8 cellular contexts compared by ENCODE assay signal in genomic region chr1:59020151-59020997, GRCh38.
DNase-seq lines count a peak whose midpoint lies in the region; ATAC-seq and TF ChIP-seq lines count a peak whose summit lies in the region.

No MANE protein-coding gene starts in this region.

- in situ Hi-C loops in brain microvascular endothelial cell (cut with HindIII; ENCODE audit: low pct_ligation_motif_present, low sequenced_read_pairs), result no loop called here

- no peaks in the 10 kb centered on the region for H3K9me3 ChIP-seq in CD4-positive, CD25-positive, alpha-beta regulatory T cell (ENCODE audit: control insufficient read depth in 2 of 2, low read length in 2 of 2)
- no peaks in the 10 kb centered on the region for H3K9me3 ChIP-seq in T-helper 17 cell (ENCODE audit: control insufficient read depth, low read length, poor library complexity, severe bottlenecking)
- no peaks in the 10 kb centered on the region for H3K9me3 ChIP-seq in liver (ENCODE audit: control insufficient read depth in 4 of 4, low read length in 3 of 4)

- no peaks in the 10 kb centered on the region for H3K27me3 ChIP-seq in CD4-positive, CD25-positive, alpha-beta regulatory T cell (ENCODE audit: control insufficient read depth, insufficient read depth, low read length)
- H3K27me3 ChIP-seq in brain microvascular endothelial cell (replicated peaks) (no peaks in the 10 kb centered on the region), liver (ENCODE audit: control insufficient read depth in 4 of 4, insufficient read depth in 4 of 4, low read length in 3 of 4) (no peaks in the 10 kb centered on the region)

- TF ChIP-seq RAD21 in liver (IDR thresholded peaks at IDR 0.05), result peak; percentile 55 to 63

- peak overlapping the region; percentile 77 for H3K27ac ChIP-seq in CD4-positive, CD25-positive, alpha-beta regulatory T cell (ENCODE audit: insufficient read depth, low read length, poor library complexity, severe bottlenecking)
- H3K27ac ChIP-seq in brain microvascular endothelial cell, result peak overlapping the region; percentile 15
- peak overlapping the region; percentile 84 to 85 for H3K27ac ChIP-seq in liver (ENCODE audit: low read depth in 1 of 2, low read length in 2 of 2)

- H3K9ac ChIP-seq in liver (ENCODE audit: low read depth in 1 of 2, low read length in 2 of 2), result peak overlapping the region in 1 of 2 donors; percentile 89

- H3K4me3 Mint-ChIP-seq in CD4-positive, CD25-positive, alpha-beta regulatory T cell, result peak overlapping the region; percentile 79 to 92 (median 84)
- peak overlapping the region; percentile 88 for H3K4me3 Mint-ChIP-seq in T-helper 17 cell
- peak overlapping the region; percentile 81 to 82 for H3K4me3 Mint-ChIP-seq in stimulated activated naive B cell treated with anti-CD40 and anti-IgM and Interleukin-4, amounts not matched to agents 10 μg/mL and 1 μg/mL and 100 μg/mL, for 72 hours

- H3K4me1 Mint-ChIP-seq in CD4-positive, CD25-positive, alpha-beta regulatory T cell, result peaks cover 7 to 28% (median 16%) of the 10 kb centered on the region in 4 donors
- peaks cover 16% of the 10 kb centered on the region for H3K4me1 Mint-ChIP-seq in T-helper 17 cell
- H3K4me1 Mint-ChIP-seq in stimulated activated naive B cell treated with anti-CD40 and anti-IgM and Interleukin-4, amounts not matched to agents 10 μg/mL and 1 μg/mL and 100 μg/mL, for 72 hours, result peaks cover 53 to 67% of the 10 kb centered on the region in 2 donors

- DNase-seq in CD4-positive, CD25-positive, alpha-beta regulatory T cell, result peak; percentile 22 to 90 (median 59)
- DNase-seq in T-helper 17 cell (no peak), brain microvascular endothelial cell (peak; percentile 65), NCI-H2227 treated with DMSO at 0.1 percent for 48 hours (lab: John Stamatoyannopoulos, UW) (no peak)
- DNase-seq in stimulated activated naive B cell treated with anti-CD40 and anti-IgM and Interleukin-4, amounts not matched to agents 10 μg/mL and 1 μg/mL and 100 μg/mL, for 72 hours, result peak; percentile 46

- ATAC-seq in CD4-positive, CD25-positive, alpha-beta regulatory T cell (ENCODE audit: low read depth in 2 of 2), result peak; percentile 92 to 98
- ATAC-seq in GM19455 (IDR thresholded peaks at IDR 0.05; ENCODE audit: unreplicated experiment) (peak; percentile 96), HG03558 (IDR thresholded peaks at IDR 0.05; ENCODE audit: extremely low read depth, unreplicated experiment) (peak; percentile 89), T-helper 17 cell (peak; percentile 88)
- peak; percentile 94 to 95 for ATAC-seq in stimulated activated naive B cell treated with anti-CD40 and anti-IgM and Interleukin-4, amounts not matched to agents 10 μg/mL and 1 μg/mL and 100 μg/mL, for 72 hours (replicated peaks)

- H3K4me1 ChIP-seq in CD4-positive, CD25-positive, alpha-beta regulatory T cell (ENCODE audit: control insufficient read depth, insufficient read depth, low read length, poor library complexity, severe bottlenecking), result peaks cover 12% of the 10 kb centered on the region
- peaks cover 0 to 8% (median 3%) of the 10 kb centered on the region in 4 donors for H3K4me1 ChIP-seq in liver (ENCODE audit: control insufficient read depth in 4 of 4, insufficient read depth in 4 of 4, low read length in 3 of 4)

- peak overlapping the region; percentile 95 to 97 (median 96) for H3K27ac Mint-ChIP-seq in CD4-positive, CD25-positive, alpha-beta regulatory T cell
- H3K27ac Mint-ChIP-seq in T-helper 17 cell, result peak overlapping the region; percentile 89
- peak overlapping the region; percentile 97 for H3K27ac Mint-ChIP-seq in stimulated activated naive B cell treated with anti-CD40 and anti-IgM and Interleukin-4, amounts not matched to agents 10 μg/mL and 1 μg/mL and 100 μg/mL, for 72 hours

- H3K36me3 Mint-ChIP-seq in CD4-positive, CD25-positive, alpha-beta regulatory T cell, result peaks cover 6% of the 10 kb centered on the region
- H3K36me3 Mint-ChIP-seq in T-helper 17 cell (ENCODE audit: low read depth), result peaks cover 2% of the 10 kb centered on the region
- H3K36me3 Mint-ChIP-seq in stimulated activated naive B cell treated with anti-CD40 and anti-IgM and Interleukin-4, amounts not matched to agents 10 μg/mL and 1 μg/mL and 100 μg/mL, for 72 hours, result peaks cover 6 to 13% of the 10 kb centered on the region in 2 donors

- peak overlapping the region; percentile 90 for H3K4me3 ChIP-seq in CD4-positive, CD25-positive, alpha-beta regulatory T cell (ENCODE audit: low read depth, low read length)
- H3K4me3 ChIP-seq in brain microvascular endothelial cell (ENCODE audit: low read depth, low read length) (no peak overlapping the region), liver (ENCODE audit: low read depth in 1 of 3, low read length in 3 of 3) (peak overlapping the region; percentile 6 to 50 (median 45))

- peaks cover 0 to 4% (median 0%) of the 10 kb centered on the region in 7 donors for H3K9me3 Mint-ChIP-seq in CD4-positive, CD25-positive, alpha-beta regulatory T cell
- H3K9me3 Mint-ChIP-seq in stimulated activated naive B cell treated with anti-CD40 and anti-IgM and Interleukin-4, amounts not matched to agents 10 μg/mL and 1 μg/mL and 100 μg/mL, for 72 hours, result no peaks in the 10 kb centered on the region

- no peaks in the 10 kb centered on the region for H3K27me3 Mint-ChIP-seq in CD4-positive, CD25-positive, alpha-beta regulatory T cell
- no peaks in the 10 kb centered on the region for H3K27me3 Mint-ChIP-seq in T-helper 17 cell
- H3K27me3 Mint-ChIP-seq in stimulated activated naive B cell treated with anti-CD40 and anti-IgM and Interleukin-4, amounts not matched to agents 10 μg/mL and 1 μg/mL and 100 μg/mL, for 72 hours, result no peaks in the 10 kb centered on the region

- peaks cover 2% of the 10 kb centered on the region for H3K36me3 ChIP-seq in CD4-positive, CD25-positive, alpha-beta regulatory T cell (ENCODE audit: control insufficient read depth, insufficient read depth, low read length)
- H3K36me3 ChIP-seq in brain microvascular endothelial cell (replicated peaks), result no peaks in the 10 kb centered on the region
- H3K36me3 ChIP-seq in liver (ENCODE audit: control insufficient read depth in 4 of 4, insufficient read depth in 3 of 4, low read depth in 1 of 4, low read length in 3 of 4), result no peaks in the 10 kb centered on the region

- TF ChIP-seq CTCF in brain microvascular endothelial cell (IDR thresholded peaks at IDR 0.05; ENCODE audit: low read depth, low read length, missing control alignments) (no peak), liver (IDR thresholded peaks at IDR 0.05; ENCODE audit: low read depth, low read length, missing input control) (no peak)

- WGBS in liver, result 34% methylated on average over 2 of the region's 2 CpGs

TF ChIP-seq in liver, 16 proteins besides CTCF, POLR2A, EP300 and RAD21:
- peak in 1 of 2 donors; percentile 15 for TF ChIP-seq HNF4A (conservative IDR thresholded peaks at IDR 0.05)
- TF ChIP-seq MAX (IDR thresholded peaks at IDR 0.05), result peak; percentile 56
- peak; percentile 91 to 97 for TF ChIP-seq JUND (IDR thresholded peaks at IDR 0.05)
- peak; percentile 17 for TF ChIP-seq NR2F2 (IDR thresholded peaks at IDR 0.05)
- peak; percentile 13 to 51 for TF ChIP-seq RXRA (IDR thresholded peaks at IDR 0.05)
- no peak for TF ChIP-seq FOXA2 (IDR thresholded peaks at IDR 0.05)
- peak; percentile 36 for TF ChIP-seq ATF3 (IDR thresholded peaks at IDR 0.05)
- peak; percentile 58 for TF ChIP-seq YY1 (IDR thresholded peaks at IDR 0.05)
- TF ChIP-seq FOXA1 (IDR thresholded peaks at IDR 0.05), result no peak
- peak; percentile 56 for TF ChIP-seq REST (IDR thresholded peaks at IDR 0.05)
- TF ChIP-seq SP1 (IDR thresholded peaks at IDR 0.05), result peak; percentile 68

Comparison
In these comparisons a context has a peak if more than half of its experiments do, and no peak if none do; other contexts are left out.
1. DNase-seq: peak in CD4-positive, CD25-positive, alpha-beta regulatory T cell (3 of 3), brain microvascular endothelial cell (single experiment) and stimulated activated naive B cell treated with anti-CD40 and anti-IgM and Interleukin-4, amounts not matched to agents 10 μg/mL and 1 μg/mL and 100 μg/mL, for 72 hours (single experiment); none in T-helper 17 cell (0 of 3) and NCI-H2227 treated with DMSO at 0.1 percent for 48 hours (single experiment).
2. H3K27ac ChIP-seq: peak in every context shown above with its lines; median percentile 84 in liver; 77 in CD4-positive, CD25-positive, alpha-beta regulatory T cell; 15 in brain microvascular endothelial cell.
3. Peak in every context shown above with its lines, with median percentiles within 50 percentile points of each other: ATAC-seq, H3K27ac Mint-ChIP-seq and H3K4me3 Mint-ChIP-seq.